ENCODE assay signal across 8 cellular contexts in genomic region chr20:4014031-4014474, GRCh38. TPM values are rescaled to one million over a fixed set of nuclear protein-coding genes. Genes with fewer than 3 reads are reported as not detected.
DNase-seq lines count a peak whose midpoint lies in the region; ATAC-seq and TF ChIP-seq lines count a peak whose summit lies in the region.

No MANE protein-coding gene starts in this region.

- TF ChIP-seq CTCF in CD8-positive, alpha-beta T cell (IDR thresholded peaks at IDR 0.05) = peak; percentile 35
- TF ChIP-seq CTCF in activated CD8-positive, alpha-beta T cell treated with anti-CD3 and anti-CD28 coated beads for 36 hours (IDR thresholded peaks at IDR 0.05) = peak; percentile 17
- peak in 3 of 4 experiments; percentile 49 to 65 (median 53) for TF ChIP-seq CTCF in gastroesophageal sphincter (IDR thresholded peaks at IDR 0.05)
- TF ChIP-seq CTCF in osteocyte (IDR thresholded peaks at IDR 0.05) = peak; percentile 67

- no peak for ATAC-seq in CD8-positive, alpha-beta T cell
- no peak for ATAC-seq in activated CD8-positive, alpha-beta T cell treated with anti-CD3 and anti-CD28 coated beads for 36 hours
- ATAC-seq in gastroesophageal sphincter = no peak
- no peak for ATAC-seq in GM21717 (IDR thresholded peaks at IDR 0.05; ENCODE audit: unreplicated experiment)

- no peak for TF ChIP-seq POLR2A in gastroesophageal sphincter (IDR thresholded peaks at IDR 0.05)

- intact Hi-C loops in CD8-positive, alpha-beta T cell (cut with DNase I, micrococcal nuclease) = loop anchor here (1.0 to 5.0 kb wide), 3 partner anchors 25 to 82 kb away; no protein-coding TSS in a partner anchor
- intact Hi-C loops in activated CD8-positive, alpha-beta T cell treated with anti-CD3 and anti-CD28 coated beads for 36 hours (cut with micrococcal nuclease) = loop anchor here (5.0 kb wide), 1 partner anchor 73 kb away; no protein-coding TSS in a partner anchor

- no peaks in the 10 kb centered on the region for H3K36me3 ChIP-seq in CD8-positive, alpha-beta T cell (ENCODE audit: insufficient read depth, low read length)
- H3K36me3 ChIP-seq in H7 (replicated peaks; ENCODE audit: control insufficient read depth, insufficient read depth, low read length) (no peaks in the 10 kb centered on the region; the same call in 1 of the 2 replicates), gastroesophageal sphincter (no peaks in the 10 kb centered on the region)

- peak overlapping the region; percentile 88 for H3K4me3 Mint-ChIP-seq in CD8-positive, alpha-beta T cell
- H3K4me3 Mint-ChIP-seq in activated CD8-positive, alpha-beta T cell treated with anti-CD3 and anti-CD28 coated beads for 36 hours = peak overlapping the region; percentile 90
- peak overlapping the region; percentile 83 for H3K4me3 Mint-ChIP-seq in osteocyte (ENCODE audit: unreplicated experiment)

- peak overlapping the region; percentile 3 for H3K4me3 ChIP-seq in CD8-positive, alpha-beta T cell (ENCODE audit: low read depth, low read length)
- peak overlapping the region; percentile 91; the same call in 1 of the 2 replicates for H3K4me3 ChIP-seq in H7 (ENCODE audit: insufficient read depth, low read depth, low read length)
- peak overlapping the region; percentile 89 to 94 for H3K4me3 ChIP-seq in gastroesophageal sphincter

- peak overlapping the region; percentile 4 for H3K27ac Mint-ChIP-seq in CD8-positive, alpha-beta T cell
- H3K27ac Mint-ChIP-seq in activated CD8-positive, alpha-beta T cell treated with anti-CD3 and anti-CD28 coated beads for 36 hours = no peak overlapping the region
- H3K27ac Mint-ChIP-seq in osteocyte (ENCODE audit: unreplicated experiment) = peak overlapping the region; percentile 31

- DNase-seq in CD8-positive, alpha-beta T cell = peak in 3 of 7 experiments; percentile 19 to 34 (median 21)
- DNase-seq in H7 (no peak), NCI-H2227 treated with DMSO at 0.1 percent for 48 hours (lab: John Stamatoyannopoulos, UW) (peak; percentile 74), osteocyte (ENCODE audit: extremely low spot score, unreplicated experiment) (no peak)
- DNase-seq in activated CD8-positive, alpha-beta T cell treated with anti-CD3 and anti-CD28 coated beads for 36 hours = peak; percentile 24
- no peak for DNase-seq in stimulated activated CD8-positive, alpha-beta memory T cell treated with anti-CD3 and anti-CD28 coated beads, Interleukin-4, amount 100 ng/mL, for 48 hours

- 11 to 19% methylated on average over 4 to 6 of the region's 6 CpGs for WGBS in gastroesophageal sphincter (ENCODE audit: low coverage in 1 of 2), 2 donors

- TF ChIP-seq EP300 in gastroesophageal sphincter (IDR thresholded peaks at IDR 0.05) = no peak

- peaks cover 17% of the 10 kb centered on the region for H3K4me1 ChIP-seq in CD8-positive, alpha-beta T cell (ENCODE audit: insufficient read depth, low read length)
- peaks cover 3 to 43% (median 3%) of the 10 kb centered on the region in 3 donors for H3K4me1 ChIP-seq in gastroesophageal sphincter

- CTCF ChIA-PET in CD8-positive, alpha-beta T cell (lab: Charles Lee) = interaction anchor here (0.8 to 1.6 kb wide), 3 partner anchors 58 to 72 kb away, joined by 3 to 7 read pairs (median 6); no protein-coding TSS in a partner anchor
- CTCF ChIA-PET in activated CD8-positive, alpha-beta T cell treated with anti-CD3 and anti-CD28 coated beads for 36 hours (lab: Charles Lee) = interaction anchor here (0.8 to 3.7 kb wide), 5 partner anchors 22 to 193 kb away, joined by 3 to 33 read pairs (median 3); partner anchors contain the start of gene AP5S1

- H3K9me3 ChIP-seq in CD8-positive, alpha-beta T cell (ENCODE audit: low read length) = no peaks in the 10 kb centered on the region
- no peaks in the 10 kb centered on the region for H3K9me3 ChIP-seq in gastroesophageal sphincter

- H3K36me3 Mint-ChIP-seq in CD8-positive, alpha-beta T cell = peaks cover 9% of the 10 kb centered on the region
- H3K36me3 Mint-ChIP-seq in activated CD8-positive, alpha-beta T cell treated with anti-CD3 and anti-CD28 coated beads for 36 hours (ENCODE audit: low read depth) = peaks cover 5% of the 10 kb centered on the region
- peaks cover 6% of the 10 kb centered on the region for H3K36me3 Mint-ChIP-seq in osteocyte (ENCODE audit: unreplicated experiment)

- no peaks in the 10 kb centered on the region for H3K27me3 Mint-ChIP-seq in CD8-positive, alpha-beta T cell (ENCODE audit: low read depth)
- H3K27me3 Mint-ChIP-seq in activated CD8-positive, alpha-beta T cell treated with anti-CD3 and anti-CD28 coated beads for 36 hours = no peaks in the 10 kb centered on the region
- no peaks in the 10 kb centered on the region for H3K27me3 Mint-ChIP-seq in osteocyte (ENCODE audit: unreplicated experiment)

- no peak overlapping the region for H3K27ac ChIP-seq in CD8-positive, alpha-beta T cell (ENCODE audit: low read depth, low read length)
- peak overlapping the region in 3 of 4 donors; percentile 86 to 91 (median 86) for H3K27ac ChIP-seq in gastroesophageal sphincter

- no peaks in the 10 kb centered on the region for H3K9me3 Mint-ChIP-seq in CD8-positive, alpha-beta T cell
- no peaks in the 10 kb centered on the region for H3K9me3 Mint-ChIP-seq in activated CD8-positive, alpha-beta T cell treated with anti-CD3 and anti-CD28 coated beads for 36 hours
- H3K9me3 Mint-ChIP-seq in osteocyte (ENCODE audit: unreplicated experiment) = no peaks in the 10 kb centered on the region

- H3K4me1 Mint-ChIP-seq in CD8-positive, alpha-beta T cell (ENCODE audit: low read depth) = peaks cover 34% of the 10 kb centered on the region
- peaks cover 40% of the 10 kb centered on the region for H3K4me1 Mint-ChIP-seq in activated CD8-positive, alpha-beta T cell treated with anti-CD3 and anti-CD28 coated beads for 36 hours (ENCODE audit: low read depth)
- peaks cover 27% of the 10 kb centered on the region for H3K4me1 Mint-ChIP-seq in osteocyte (ENCODE audit: unreplicated experiment)

- no peaks in the 10 kb centered on the region for H3K27me3 ChIP-seq in CD8-positive, alpha-beta T cell (ENCODE audit: insufficient read depth, low read length)
- H3K27me3 ChIP-seq in H7 (ENCODE audit: control insufficient read depth, insufficient read depth, low read length) (peaks cover 4% of the 10 kb centered on the region; the same call in 1 of the 2 replicates), gastroesophageal sphincter (no peaks in the 10 kb centered on the region)

- POLR2A ChIA-PET in CD8-positive, alpha-beta T cell (lab: Charles Lee) = interaction anchor here (0.8 kb wide), 1 partner anchor 71 kb away, joined by 5 read pairs; no protein-coding TSS in a partner anchor
- POLR2A ChIA-PET in activated CD8-positive, alpha-beta T cell treated with anti-CD3 and anti-CD28 coated beads for 36 hours (lab: Charles Lee) = interaction anchor here (0.6 to 1.5 kb wide), 4 partner anchors 16 to 703 kb away, joined by 3 to 4 read pairs (median 3); no protein-coding TSS in a partner anchor

RNA-seq across cellular contexts. Expression of gene RNF24, which starts 1.3 kb away (rescaled TPM):
- 1 to 10 TPM; 5.6 to 7.2 TPM for total RNA-seq in CD8-positive, alpha-beta T cell
- 11.5 and 14.2 TPM in 2 replicates for total RNA-seq in H7 (2014; rRNA removed; shearing (Covaris generic))
- total RNA-seq in activated CD8-positive, alpha-beta T cell treated with anti-CD3 and anti-CD28 coated beads for 36 hours = 10 to 100 TPM; 16.7 to 17.2 TPM
- total RNA-seq in gastroesophageal sphincter = 10 to 100 TPM; 10.1 to 16.2 (median 15.2) TPM
- total RNA-seq in osteocyte = 17.5 and 18.5 TPM in 2 replicates

Comparison
In these comparisons a context has a peak if more than half of its experiments do, and no peak if none do; other contexts are left out.
1. DNase-seq: peak in NCI-H2227 treated with DMSO at 0.1 percent for 48 hours (single experiment) and activated CD8-positive, alpha-beta T cell treated with anti-CD3 and anti-CD28 coated beads for 36 hours (single experiment); none in H7 (single experiment), osteocyte (single experiment) and stimulated activated CD8-positive, alpha-beta memory T cell treated with anti-CD3 and anti-CD28 coated beads, Interleukin-4, amount 100 ng/mL, for 48 hours (single experiment).
2. H3K4me3 ChIP-seq: peak in every context shown above with its lines; median percentile 92 in gastroesophageal sphincter; 91 in H7; 3 in CD8-positive, alpha-beta T cell.
3. CTCF ChIP-seq: peak in every context shown above with its lines; median percentile 67 in osteocyte; 53 in gastroesophageal sphincter; 35 in CD8-positive, alpha-beta T cell; 17 in activated CD8-positive, alpha-beta T cell treated with anti-CD3 and anti-CD28 coated beads for 36 hours.
4. Peak in every context shown above with its lines, with median percentiles within 50 percentile points of each other: H3K4me3 Mint-ChIP-seq.